Comparison of ENCODE assay signal across 7 cellular contexts in genomic region chr2:63050916-63051794, GRCh38. TPM values are rescaled to one million over a fixed set of nuclear protein-coding genes. Genes with fewer than 3 reads are reported as not detected.
A peak's percentile ranks its signal among the peaks of the same experiment; 100 is the strongest.
DNase-seq lines count a peak whose midpoint lies in the region; ATAC-seq and TF ChIP-seq lines count a peak whose summit lies in the region.

No MANE protein-coding gene starts in this region.

- H3K27ac Mint-ChIP-seq in endodermal cell (peak overlapping the region; percentile 88), osteocyte (ENCODE audit: unreplicated experiment) (no peak overlapping the region)

- peak overlapping the region; percentile 20 for H3K9ac ChIP-seq in endodermal cell (ENCODE audit: extremely low read depth, low read length, poor library complexity, severe bottlenecking)

- peak overlapping the region; percentile 68 for H3K4me3 ChIP-seq in GM12865 (ENCODE audit: low read depth, low read length)
- peak overlapping the region; percentile 33 to 61 (median 52) for H3K4me3 ChIP-seq in Peyer's patch
- peak overlapping the region; percentile 84 for H3K4me3 ChIP-seq in endodermal cell (ENCODE audit: low read length)

- WGBS in endodermal cell (ENCODE audit: insufficient coverage in 1 of 2, insufficient read length in 1 of 2), 2 experiments = 2 to 6% methylated on average over 13 to 50 of the region's 50 CpGs

- H3K27ac ChIP-seq in Peyer's patch = no peak overlapping the region
- no peak overlapping the region for H3K27ac ChIP-seq in endodermal cell (ENCODE audit: low read depth, low read length)

- peaks cover 3% of the 10 kb centered on the region for H3K9me3 Mint-ChIP-seq in endodermal cell
- H3K9me3 Mint-ChIP-seq in osteocyte (ENCODE audit: unreplicated experiment) = no peaks in the 10 kb centered on the region

- H3K36me3 Mint-ChIP-seq in endodermal cell (ENCODE audit: low read depth) = peaks cover 29% of the 10 kb centered on the region
- H3K36me3 Mint-ChIP-seq in osteocyte (ENCODE audit: unreplicated experiment) = peaks cover 11% of the 10 kb centered on the region

- H3K9me3 ChIP-seq in Peyer's patch (peaks cover 0 to 16% (median 0%) of the 10 kb centered on the region in 4 donors), endodermal cell (ENCODE audit: control insufficient read depth, low read length) (peaks cover 5% of the 10 kb centered on the region)

- H3K27me3 ChIP-seq in Peyer's patch (peaks cover 0 to 71% of the 10 kb centered on the region in 2 donors), endodermal cell (ENCODE audit: control insufficient read depth, insufficient read depth, low read length, poor library complexity, severe bottlenecking) (peaks cover 97% of the 10 kb centered on the region)

- peak; percentile 7 for ATAC-seq in GM21786 (IDR thresholded peaks at IDR 0.05; ENCODE audit: unreplicated experiment)

- no peak for TF ChIP-seq CTCF in GM12865 (IDR thresholded peaks at IDR 0.05; ENCODE audit: insufficient read depth, low read depth, low read length, missing control alignments)
- no peak for TF ChIP-seq CTCF in Peyer's patch (IDR thresholded peaks at IDR 0.05)
- peak; percentile 52 for TF ChIP-seq CTCF in endodermal cell (conservative IDR thresholded peaks at IDR 0.05)
- TF ChIP-seq CTCF in osteocyte (IDR thresholded peaks at IDR 0.05) = no peak

- H3K36me3 ChIP-seq in Peyer's patch = no peaks in the 10 kb centered on the region
- H3K36me3 ChIP-seq in endodermal cell (ENCODE audit: control insufficient read depth, insufficient read depth, low read length) = no peaks in the 10 kb centered on the region

- H3K4me1 Mint-ChIP-seq in endodermal cell (peaks cover 50% of the 10 kb centered on the region), osteocyte (ENCODE audit: unreplicated experiment) (peaks cover 66% of the 10 kb centered on the region)

- DNase-seq in GM12865 (ENCODE audit: low read depth) = peak; percentile 7
- peak in 1 of 3 donors; percentile 50 for DNase-seq in Peyer's patch
- DNase-seq in endodermal cell = peak; percentile 84
- no peak for DNase-seq in osteocyte (ENCODE audit: extremely low spot score, unreplicated experiment)
- no peak for DNase-seq in cerebellar cortex (ENCODE audit: low spot score)
- DNase-seq in anterior cingulate cortex (lab: John Stamatoyannopoulos, UW) = no peak

- H3K4me1 ChIP-seq in Peyer's patch (peaks cover 0 to 82% (median 20%) of the 10 kb centered on the region in 4 donors), endodermal cell (ENCODE audit: control insufficient read depth, insufficient read depth, low read length) (peaks cover 8% of the 10 kb centered on the region)

- no peak for TF ChIP-seq POLR2A in Peyer's patch (IDR thresholded peaks at IDR 0.05)

- H3K4me3 Mint-ChIP-seq in endodermal cell = peak overlapping the region; percentile 78
- H3K4me3 Mint-ChIP-seq in osteocyte (ENCODE audit: unreplicated experiment) = peak overlapping the region; percentile 75

- H3K27me3 Mint-ChIP-seq in endodermal cell (ENCODE audit: insufficient read depth) (peaks cover 93% of the 10 kb centered on the region), osteocyte (ENCODE audit: unreplicated experiment) (peaks cover 89% of the 10 kb centered on the region)

RNA-seq across cellular contexts. Expression of gene OTX1, which starts 0.5 kb away (rescaled TPM):
- total RNA-seq in Peyer's patch (not detected), endodermal cell (10 to 100 TPM; 11.7 to 19.0 TPM), osteocyte (not detected in 2 replicates)
- polyA plus RNA-seq in endodermal cell (2013, experiment 1 of 2) = 4.2 TPM
- 3.3 TPM for polyA plus RNA-seq in endodermal cell (2013, experiment 2 of 2)

Comparison
In these comparisons a context has a peak if more than half of its experiments do, and no peak if none do; other contexts are left out.
1. DNase-seq: peak in GM12865 (single experiment) and endodermal cell (single experiment); none in osteocyte (single experiment), cerebellar cortex (single experiment) and anterior cingulate cortex (0 of 58).
2. RNA of gene OTX1, which starts 0.5 kb away (total RNA-seq): 11.7 to 19.0 TPM in endodermal cell; not detected in osteocyte and not detected in Peyer's patch; every median in the first group is over 10 times any median in the second.
3. Peak in every context shown above with its lines, with median percentiles within 50 percentile points of each other: H3K4me3 ChIP-seq.